Comparison of ENCODE assay signal across 8 cellular contexts in genomic region chr11:103739074-103739796, GRCh38.
DNase-seq lines count a peak whose midpoint lies in the region; ATAC-seq and TF ChIP-seq lines count a peak whose summit lies in the region.
"Not testable (repeated sequence)": the region's sequence is repeated elsewhere in the genome, so short reads cannot be mapped to it uniquely, and the experiment has no call there.

No MANE protein-coding gene starts in this region.

- not testable (repeated sequence) for H3K36me3 Mint-ChIP-seq in activated CD4-positive, alpha-beta T cell treated with anti-CD3 and anti-CD28 coated beads, Interleukin-2, amount 10 ng/mL, durations not matched to agents 24 days and 14 days (ENCODE audit: low read depth); activated naive CD4-positive, alpha-beta T cell treated with anti-CD3 and anti-CD28 coated beads, Interleukin-2, amount 10 ng/mL, durations not matched to agents 7 days and 5 days; effector memory CD8-positive, alpha-beta T cell (ENCODE audit: insufficient read depth); neural crest cell (ENCODE audit: low read depth)

- H3K4me3 ChIP-seq in iPS-18a (ENCODE audit: low read length), result peak overlapping the region; percentile 27
- H3K4me3 ChIP-seq in suprapubic skin, result peak overlapping the region; percentile 7

- TF ChIP-seq CTCF in neural crest cell (conservative IDR thresholded peaks at IDR 0.05); suprapubic skin (IDR thresholded peaks at IDR 0.05): not testable (repeated sequence)

- TF ChIP-seq EP300 in suprapubic skin (IDR thresholded peaks at IDR 0.05), result not testable (repeated sequence)

- H3K27me3 Mint-ChIP-seq in activated CD4-positive, alpha-beta T cell treated with anti-CD3 and anti-CD28 coated beads, Interleukin-2, amount 10 ng/mL, durations not matched to agents 24 days and 14 days; activated naive CD4-positive, alpha-beta T cell treated with anti-CD3 and anti-CD28 coated beads, Interleukin-2, amount 10 ng/mL, durations not matched to agents 7 days and 5 days; effector memory CD8-positive, alpha-beta T cell; neural crest cell (ENCODE audit: low read depth): not testable (repeated sequence)

- peak overlapping the region; percentile 49 for H3K4me3 Mint-ChIP-seq in activated CD4-positive, alpha-beta T cell treated with anti-CD3 and anti-CD28 coated beads, Interleukin-2, amount 10 ng/mL, durations not matched to agents 24 days and 14 days
- H3K4me3 Mint-ChIP-seq in activated naive CD4-positive, alpha-beta T cell treated with anti-CD3 and anti-CD28 coated beads, Interleukin-2, amount 10 ng/mL, durations not matched to agents 7 days and 5 days, result peak overlapping the region; percentile 21
- H3K4me3 Mint-ChIP-seq in effector memory CD8-positive, alpha-beta T cell, result peak overlapping the region; percentile 64 to 69
- H3K4me3 Mint-ChIP-seq in neural crest cell, result peak overlapping the region; percentile 83

- H3K9ac ChIP-seq in iPS-18a (ENCODE audit: low read length), result not testable (repeated sequence)

- intact Hi-C loops in activated CD4-positive, alpha-beta T cell treated with anti-CD3 and anti-CD28 coated beads, Interleukin-2, amount 10 ng/mL, durations not matched to agents 24 days and 14 days (cut with micrococcal nuclease), result not testable (repeated sequence)

- not testable (repeated sequence) for ATAC-seq in effector memory CD8-positive, alpha-beta T cell (replicated peaks)

- not testable (repeated sequence) for H3K27ac ChIP-seq in iPS-18a (ENCODE audit: low read length); suprapubic skin

- CTCF ChIA-PET in activated naive CD4-positive, alpha-beta T cell treated with anti-CD3 and anti-CD28 coated beads, Interleukin-2, amount 10 ng/mL, durations not matched to agents 7 days and 5 days (lab: Charles Lee), result not testable (repeated sequence)

- not testable (repeated sequence) for H3K36me3 ChIP-seq in iPS-18a (ENCODE audit: control insufficient read depth, low read depth, low read length); suprapubic skin

- H3K9me3 ChIP-seq in iPS-18a (ENCODE audit: control insufficient read depth, low read depth, low read length); suprapubic skin: not testable (repeated sequence)

- not testable (repeated sequence) for H3K27ac Mint-ChIP-seq in activated CD4-positive, alpha-beta T cell treated with anti-CD3 and anti-CD28 coated beads, Interleukin-2, amount 10 ng/mL, durations not matched to agents 24 days and 14 days
- H3K27ac Mint-ChIP-seq in activated naive CD4-positive, alpha-beta T cell treated with anti-CD3 and anti-CD28 coated beads, Interleukin-2, amount 10 ng/mL, durations not matched to agents 7 days and 5 days, result peak overlapping the region; percentile 73
- H3K27ac Mint-ChIP-seq in effector memory CD8-positive, alpha-beta T cell, result peak overlapping the region; percentile 82 to 87
- H3K27ac Mint-ChIP-seq in neural crest cell (ENCODE audit: unreplicated experiment), result peak overlapping the region; percentile 96

- DNase-seq in DMS53 (lab: John Stamatoyannopoulos, UW), result peak; percentile 62
- DNase-seq in NCI-H748 (lab: John Stamatoyannopoulos, UW; ENCODE audit: unreplicated experiment), result peak; percentile 28
- peak; percentile 71 for DNase-seq in activated CD4-positive, alpha-beta T cell treated with anti-CD3 and anti-CD28 coated beads, Interleukin-2, amount 10 ng/mL, durations not matched to agents 24 days and 14 days
- DNase-seq in activated naive CD4-positive, alpha-beta T cell treated with anti-CD3 and anti-CD28 coated beads, Interleukin-2, amount 10 ng/mL, durations not matched to agents 7 days and 5 days, result peak; percentile 22
- DNase-seq in effector memory CD8-positive, alpha-beta T cell; suprapubic skin (ENCODE audit: low spot score in 2 of 2): not testable (repeated sequence)
- peak; percentile 12 for DNase-seq in neural crest cell (ENCODE audit: low read depth, low spot score)

- WGBS in suprapubic skin, result 56% methylated on average over 15 of the region's 18 CpGs

- H3K9me3 Mint-ChIP-seq in activated CD4-positive, alpha-beta T cell treated with anti-CD3 and anti-CD28 coated beads, Interleukin-2, amount 10 ng/mL, durations not matched to agents 24 days and 14 days; activated naive CD4-positive, alpha-beta T cell treated with anti-CD3 and anti-CD28 coated beads, Interleukin-2, amount 10 ng/mL, durations not matched to agents 7 days and 5 days; effector memory CD8-positive, alpha-beta T cell; neural crest cell: not testable (repeated sequence)

- H3K27me3 ChIP-seq in iPS-18a (ENCODE audit: control insufficient read depth, insufficient read depth, low read length); suprapubic skin: not testable (repeated sequence)

- TF ChIP-seq POLR2A in suprapubic skin (IDR thresholded peaks at IDR 0.05), result not testable (repeated sequence)

- H3K4me1 Mint-ChIP-seq in activated CD4-positive, alpha-beta T cell treated with anti-CD3 and anti-CD28 coated beads, Interleukin-2, amount 10 ng/mL, durations not matched to agents 24 days and 14 days, result not testable (repeated sequence)
- H3K4me1 Mint-ChIP-seq in activated naive CD4-positive, alpha-beta T cell treated with anti-CD3 and anti-CD28 coated beads, Interleukin-2, amount 10 ng/mL, durations not matched to agents 7 days and 5 days, result peaks cover 13% of the 10 kb centered on the region
- peaks cover 13% of the 10 kb centered on the region in 2 donors for H3K4me1 Mint-ChIP-seq in effector memory CD8-positive, alpha-beta T cell (ENCODE audit: low read depth in 2 of 2)
- peaks cover 21% of the 10 kb centered on the region for H3K4me1 Mint-ChIP-seq in neural crest cell

- H3K4me1 ChIP-seq in iPS-18a (ENCODE audit: control insufficient read depth, low read depth, low read length); suprapubic skin: not testable (repeated sequence)

Comparison
In these comparisons a context has a peak if more than half of its experiments do, and no peak if none do; other contexts are left out.
1. H3K4me3 Mint-ChIP-seq: peak in every context shown above with its lines; median percentile 83 in neural crest cell; 66 in effector memory CD8-positive, alpha-beta T cell; 49 in activated CD4-positive, alpha-beta T cell treated with anti-CD3 and anti-CD28 coated beads, Interleukin-2, amount 10 ng/mL, durations not matched to agents 24 days and 14 days; 21 in activated naive CD4-positive, alpha-beta T cell treated with anti-CD3 and anti-CD28 coated beads, Interleukin-2, amount 10 ng/mL, durations not matched to agents 7 days and 5 days.